ENCODE assay signal across 20 cellular contexts in genomic region chr6:134148566-134148965, GRCh38.
"Had no signal": no experiment of that assay in that cellular context is flagged by ENCODE, and none has a peak within 500 bp of the region (broad histone marks: within the 10 kb centered on the region; RNA-seq: fewer than 3 reads in every experiment).

No MANE protein-coding gene starts in this region.

- H3K36me3 Mint-ChIP-seq: immature natural killer cell, mesothelial cell of epicardium had no signal

- H3K27me3 ChIP-seq: dorsolateral prefrontal cortex, esophagus muscularis mucosa, foreskin keratinocyte, gastroesophageal sphincter, heart left ventricle, hepatocyte, left lung had no signal

- H3K4me3 Mint-ChIP-seq: immature natural killer cell, mesothelial cell of epicardium had no signal

- H3K4me2 ChIP-seq: hepatocyte had no signal

- H3K9me3 ChIP-seq: esophagus muscularis mucosa, gastroesophageal sphincter, heart left ventricle, left lung, lower lobe of right lung had no signal

- H3K4me3 ChIP-seq: coronary artery, dorsolateral prefrontal cortex, esophagus muscularis mucosa, gastroesophageal sphincter, heart left ventricle, hepatocyte, left lung, lower lobe of right lung had no signal

- H3K9me3 Mint-ChIP-seq: immature natural killer cell, mesothelial cell of epicardium had no signal

- H3K27ac ChIP-seq: coronary artery, dorsolateral prefrontal cortex, esophagus muscularis mucosa, foreskin keratinocyte, gastroesophageal sphincter, heart left ventricle, hepatocyte, left lung, lower lobe of right lung had no signal

- H3K36me3 ChIP-seq: esophagus muscularis mucosa, gastroesophageal sphincter, heart left ventricle, left lung, lower lobe of right lung had no signal

- ATAC-seq: foreskin keratinocyte, gastroesophageal sphincter, heart left ventricle, left lung, left ventricle myocardium superior, lower lobe of right lung had no signal

- H2AFZ ChIP-seq: hepatocyte had no signal

- H3K79me2 ChIP-seq: hepatocyte had no signal

- H3K27ac Mint-ChIP-seq: immature natural killer cell, mesothelial cell of epicardium had no signal

- H3K4me1 Mint-ChIP-seq: immature natural killer cell had no signal

- H3K4me1 ChIP-seq: esophagus muscularis mucosa, foreskin keratinocyte, gastroesophageal sphincter, left lung, lower lobe of right lung had no signal

- DNase-seq: dermis blood vessel endothelial cell; dorsolateral prefrontal cortex; effector CD4-positive, alpha-beta T cell; effector memory CD4-positive, alpha-beta T cell; foreskin keratinocyte; heart left ventricle; hypothalamus; immature natural killer cell; islet precursor cell; kidney; kidney glomerular epithelial cell; left lung; left ventricle myocardium superior; lower lobe of right lung; mesenchymal stem cell had no signal
